ENCODE assay signal across 13 cellular contexts in the genomic region with DNA sequence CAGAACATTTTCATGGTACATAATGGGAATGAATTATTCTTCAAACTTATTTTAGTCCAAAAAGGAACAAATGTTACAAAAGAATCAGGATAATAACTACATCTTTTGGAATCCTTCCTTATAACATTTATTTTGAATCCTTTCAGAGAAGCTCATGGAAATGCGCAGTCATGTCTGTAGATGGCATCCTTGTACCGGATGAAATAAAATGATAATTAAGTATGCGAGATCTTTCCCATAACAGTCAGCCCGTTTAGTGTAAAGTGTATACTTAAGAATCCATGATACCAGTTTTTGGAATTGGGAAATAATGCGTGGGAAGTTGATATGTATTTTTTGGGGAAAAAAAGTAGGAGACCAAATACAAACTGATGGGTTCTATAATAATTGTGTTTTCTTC.
DNase-seq lines count a peak whose midpoint lies in the region; ATAC-seq and TF ChIP-seq lines count a peak whose summit lies in the region.
"Had no signal": no experiment of that assay in that cellular context is flagged by ENCODE, and none has a peak within 500 bp of the region (broad histone marks: within the 10 kb centered on the region; RNA-seq: fewer than 3 reads in every experiment).

No MANE protein-coding gene starts in this region.

- no peaks in the 10 kb centered on the region for H3K4me1 ChIP-seq in psoas muscle
- H3K4me1 ChIP-seq: tibial artery had no signal

- DNase-seq in NCI-H446 (lab: John Stamatoyannopoulos, UW) (peak; percentile 11 to 46), NCI-H446 treated with DMSO at 0.1 percent for 48 hours (lab: John Stamatoyannopoulos, UW) (no peak), NCI-H748 treated with DMSO at 0.1 percent for 48 hours (lab: John Stamatoyannopoulos, UW) (peak; percentile 47), choroid plexus epithelial cell (ENCODE audit: low read depth) (peak; percentile 47), psoas muscle (no peak), NCI-H1105 treated with DMSO at 0.1 percent for 48 hours (lab: John Stamatoyannopoulos, UW) (no peak), MV-4-11 (lab: John Stamatoyannopoulos, UW) (no peak)
- no peak for DNase-seq in activated CD4-positive, alpha-beta T cell treated with anti-CD3 and anti-CD28 coated beads for 48 hours
- DNase-seq: 8988T; activated CD4-positive, alpha-beta T cell treated with anti-CD3 and anti-CD28 coated beads for 4 hours; amniotic stem cell; foreskin melanocyte; tibial artery had no signal

- no peak overlapping the region for H3K4me3 ChIP-seq in choroid plexus epithelial cell (ENCODE audit: low read depth, low read length)
- no peak overlapping the region for H3K4me3 ChIP-seq in psoas muscle
- H3K4me3 ChIP-seq: tibial artery had no signal

- intact Hi-C loops in psoas muscle (cut with DNase I): no loop called here

- WGBS in psoas muscle, 3 donors: 45 to 55% (median 48%) methylated on average over 5 of the region's 5 CpGs

- no peaks in the 10 kb centered on the region for H3K36me3 ChIP-seq in psoas muscle (ENCODE audit: insufficient read depth in 1 of 2, low read depth in 1 of 2)
- H3K36me3 ChIP-seq: tibial artery had no signal

- H3K9me3 ChIP-seq in psoas muscle: no peaks in the 10 kb centered on the region
- H3K9me3 ChIP-seq: tibial artery had no signal

- no peak overlapping the region for H3K27ac ChIP-seq in psoas muscle
- H3K27ac ChIP-seq: tibial artery had no signal

- TF ChIP-seq CTCF in choroid plexus epithelial cell (conservative IDR thresholded peaks at IDR 0.05; ENCODE audit: low read depth, low read length): peak; percentile 46
- TF ChIP-seq CTCF in psoas muscle (IDR thresholded peaks at IDR 0.05): peak; percentile 13

- ATAC-seq in psoas muscle: no peak

- H3K27me3 ChIP-seq in psoas muscle (ENCODE audit: insufficient read depth in 3 of 3, low read length in 2 of 3): no peaks in the 10 kb centered on the region
- H3K27me3 ChIP-seq: tibial artery had no signal

Comparison
In these comparisons a context has a peak if more than half of its experiments do, and no peak if none do; other contexts are left out.
1. DNase-seq: peak in NCI-H446 (2 of 2), NCI-H748 treated with DMSO at 0.1 percent for 48 hours (single experiment) and choroid plexus epithelial cell (single experiment); none in NCI-H446 treated with DMSO at 0.1 percent for 48 hours (single experiment), psoas muscle (0 of 2), NCI-H1105 treated with DMSO at 0.1 percent for 48 hours (single experiment), MV-4-11 (single experiment) and activated CD4-positive, alpha-beta T cell treated with anti-CD3 and anti-CD28 coated beads for 48 hours (single experiment).